33 cellular contexts compared by ENCODE assay signal in the genomic region with DNA sequence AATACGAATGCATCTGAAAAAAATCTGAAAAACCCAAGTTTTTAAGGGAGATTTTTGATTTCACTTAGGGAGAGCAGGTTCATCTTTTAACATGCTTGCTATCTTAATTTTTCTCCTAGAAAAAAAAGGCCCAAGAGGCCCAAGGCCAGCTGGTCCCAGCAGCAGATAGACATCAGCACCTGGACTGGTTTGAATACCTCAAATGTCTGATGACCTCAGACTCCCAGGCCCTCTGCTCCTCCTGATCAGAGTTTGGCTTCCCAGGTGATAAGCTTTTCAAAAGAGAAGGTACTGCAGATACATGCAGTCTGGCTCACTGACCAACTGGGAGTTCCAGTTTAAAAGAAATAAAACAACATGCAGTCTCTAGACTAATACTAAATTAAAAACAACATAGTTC.
"Had no signal": no experiment of that assay in that cellular context is flagged by ENCODE, and none has a peak within 500 bp of the region (broad histone marks: within the 10 kb centered on the region; RNA-seq: fewer than 3 reads in every experiment).

No MANE protein-coding gene starts in this region.

- H3K27ac Mint-ChIP-seq: activated B cell treated with CpG ODN at 0.5 μM for 24 hours; activated naive CD4-positive, alpha-beta T cell treated with anti-CD3 and anti-CD28 coated beads for 36 hours; activated naive CD4-positive, alpha-beta T cell treated with anti-CD3 and anti-CD28 coated beads, Interleukin-2, amount 50 U/mL, for 24 hours; activated naive CD8-positive, alpha-beta T cell treated with anti-CD3 and anti-CD28 coated beads for 36 hours; activated naive CD8-positive, alpha-beta T cell treated with anti-CD3 and anti-CD28 coated beads, Interleukin-2, amount 50 U/mL, for 24 hours; dendritic cell treated with granulocyte-macrophage colony-stimulating factor and Interleukin-4, amounts not matched to agents 40 ng/mL and 50 ng/mL, for 4 days; endodermal cell; T-helper 1 cell treated with Interleukin-12 subunit alpha and Interleukin-12 subunit beta and Interleukin-4 antibody, amounts not matched to agents 30 μg/mL and 1 μg/mL, for 36 hours; T-helper 2 cell treated with Interferon-gamma antibody and Interleukin-4, amounts not matched to agents 5 μg/mL and 100 μg/mL, for 36 hours had no signal

- DNase-seq: activated B cell treated with CpG ODN at 0.5 μM for 24 hours; activated CD4-positive, alpha-beta T cell treated with anti-CD3 and anti-CD28 coated beads for 48 hours; activated CD4-positive, alpha-beta T cell treated with anti-CD3 and anti-CD28 coated beads, Interleukin-2, amount 50 U/mL, for 1 hour; activated CD4-positive, alpha-beta T cell treated with anti-CD3 and anti-CD28 coated beads, Interleukin-2, amount 50 U/mL, for 48 hours; activated CD8-positive, alpha-beta memory T cell treated with anti-CD3 and anti-CD28 coated beads for 24 hours; activated CD8-positive, alpha-beta T cell treated with anti-CD3 and anti-CD28 coated beads for 36 hours; activated effector memory CD4-positive, alpha-beta T cell treated with Interleukin-2 at 50 U/mL for 16 hours; activated naive CD4-positive, alpha-beta T cell treated with anti-CD3 and anti-CD28 coated beads for 36 hours; activated naive CD8-positive, alpha-beta T cell treated with anti-CD3 and anti-CD28 coated beads for 36 hours; activated naive CD8-positive, alpha-beta T cell treated with anti-CD3 and anti-CD28 coated beads, Interleukin-2, amount 50 U/mL, for 24 hours; activated T-cell treated with anti-CD3 and anti-CD28 coated beads, Interleukin-2, amount 50 U/mL, for 4 hours; adrenal gland; amygdala; aorta; body of pancreas; central memory CD4-positive, alpha-beta T cell; cerebellar nuclear complex; colonic mucosa; dorsolateral prefrontal cortex; effector memory CD4-positive, alpha-beta T cell; endodermal cell; foreskin fibroblast; heart left ventricle; T-cell; T1000; WERI-Rb-1 had no signal

- H3K4me3 Mint-ChIP-seq: activated B cell treated with CpG ODN at 0.5 μM for 24 hours; activated CD8-positive, alpha-beta T cell treated with anti-CD3 and anti-CD28 coated beads for 36 hours; activated naive CD4-positive, alpha-beta T cell treated with anti-CD3 and anti-CD28 coated beads for 36 hours; activated naive CD4-positive, alpha-beta T cell treated with anti-CD3 and anti-CD28 coated beads, Interleukin-2, amount 50 U/mL, for 24 hours; activated naive CD8-positive, alpha-beta T cell treated with anti-CD3 and anti-CD28 coated beads for 36 hours; activated naive CD8-positive, alpha-beta T cell treated with anti-CD3 and anti-CD28 coated beads, Interleukin-2, amount 50 U/mL, for 24 hours; activated T-cell treated with anti-CD3 and anti-CD28 coated beads, Interleukin-2, amount 50 U/mL, for 4 hours; activated T-helper 17 cell treated with anti-CD3 and anti-CD28 coated beads, Interleukin-2, amount 50 U/mL, for 72 hours; dendritic cell treated with granulocyte-macrophage colony-stimulating factor and Interleukin-4, amounts not matched to agents 40 ng/mL and 50 ng/mL, for 4 days; endodermal cell; T-cell; T-helper 1 cell treated with Interleukin-12 subunit alpha and Interleukin-12 subunit beta and Interleukin-4 antibody, amounts not matched to agents 30 μg/mL and 1 μg/mL, for 36 hours; T-helper 2 cell treated with Interferon-gamma antibody and Interleukin-4, amounts not matched to agents 5 μg/mL and 100 μg/mL, for 36 hours had no signal

- H3K9me3 Mint-ChIP-seq: activated B cell treated with CpG ODN at 0.5 μM for 24 hours; activated CD8-positive, alpha-beta T cell treated with anti-CD3 and anti-CD28 coated beads for 36 hours; activated naive CD4-positive, alpha-beta T cell treated with anti-CD3 and anti-CD28 coated beads for 36 hours; activated naive CD4-positive, alpha-beta T cell treated with anti-CD3 and anti-CD28 coated beads, Interleukin-2, amount 50 U/mL, for 24 hours; activated naive CD8-positive, alpha-beta T cell treated with anti-CD3 and anti-CD28 coated beads for 36 hours; activated naive CD8-positive, alpha-beta T cell treated with anti-CD3 and anti-CD28 coated beads, Interleukin-2, amount 50 U/mL, for 24 hours; activated T-cell treated with anti-CD3 and anti-CD28 coated beads, Interleukin-2, amount 50 U/mL, for 4 hours; activated T-helper 17 cell treated with anti-CD3 and anti-CD28 coated beads, Interleukin-2, amount 50 U/mL, for 72 hours; dendritic cell treated with granulocyte-macrophage colony-stimulating factor and Interleukin-4, amounts not matched to agents 40 ng/mL and 50 ng/mL, for 4 days; T-cell; T-helper 1 cell treated with Interleukin-12 subunit alpha and Interleukin-12 subunit beta and Interleukin-4 antibody, amounts not matched to agents 30 μg/mL and 1 μg/mL, for 36 hours; T-helper 2 cell treated with Interferon-gamma antibody and Interleukin-4, amounts not matched to agents 5 μg/mL and 100 μg/mL, for 36 hours had no signal

- H3K4me1 Mint-ChIP-seq: activated naive CD8-positive, alpha-beta T cell treated with anti-CD3 and anti-CD28 coated beads for 36 hours; activated naive CD8-positive, alpha-beta T cell treated with anti-CD3 and anti-CD28 coated beads, Interleukin-2, amount 50 U/mL, for 24 hours; activated T-helper 17 cell treated with anti-CD3 and anti-CD28 coated beads, Interleukin-2, amount 50 U/mL, for 72 hours; T-cell had no signal

- H3K27me3 Mint-ChIP-seq: activated B cell treated with CpG ODN at 0.5 μM for 24 hours; activated CD8-positive, alpha-beta T cell treated with anti-CD3 and anti-CD28 coated beads for 36 hours; activated naive CD4-positive, alpha-beta T cell treated with anti-CD3 and anti-CD28 coated beads, Interleukin-2, amount 50 U/mL, for 24 hours; activated naive CD8-positive, alpha-beta T cell treated with anti-CD3 and anti-CD28 coated beads for 36 hours; activated naive CD8-positive, alpha-beta T cell treated with anti-CD3 and anti-CD28 coated beads, Interleukin-2, amount 50 U/mL, for 24 hours; activated T-helper 17 cell treated with anti-CD3 and anti-CD28 coated beads, Interleukin-2, amount 50 U/mL, for 72 hours; dendritic cell treated with granulocyte-macrophage colony-stimulating factor and Interleukin-4, amounts not matched to agents 40 ng/mL and 50 ng/mL, for 4 days; T-cell had no signal

- ATAC-seq: activated CD4-positive, CD25-positive, alpha-beta regulatory T cell treated with anti-CD3 and anti-CD28 coated beads, Interleukin-2, amount 50 U/mL, for 24 hours; activated CD8-positive, alpha-beta T cell treated with anti-CD3 and anti-CD28 coated beads for 36 hours; activated naive CD8-positive, alpha-beta T cell treated with anti-CD3 and anti-CD28 coated beads, Interleukin-2, amount 50 U/mL, for 24 hours; activated T-cell treated with anti-CD3 and anti-CD28 coated beads, Interleukin-2, amount 50 U/mL, for 4 hours; activated T-helper 17 cell treated with anti-CD3 and anti-CD28 coated beads, Interleukin-2, amount 50 U/mL, for 72 hours; body of pancreas; esophagus mucosa; heart left ventricle; T-cell had no signal

- H3K36me3 Mint-ChIP-seq: activated naive CD4-positive, alpha-beta T cell treated with anti-CD3 and anti-CD28 coated beads, Interleukin-2, amount 50 U/mL, for 24 hours had no signal
